Comparison of ENCODE assay signal across 3 cellular contexts in the genomic region with DNA sequence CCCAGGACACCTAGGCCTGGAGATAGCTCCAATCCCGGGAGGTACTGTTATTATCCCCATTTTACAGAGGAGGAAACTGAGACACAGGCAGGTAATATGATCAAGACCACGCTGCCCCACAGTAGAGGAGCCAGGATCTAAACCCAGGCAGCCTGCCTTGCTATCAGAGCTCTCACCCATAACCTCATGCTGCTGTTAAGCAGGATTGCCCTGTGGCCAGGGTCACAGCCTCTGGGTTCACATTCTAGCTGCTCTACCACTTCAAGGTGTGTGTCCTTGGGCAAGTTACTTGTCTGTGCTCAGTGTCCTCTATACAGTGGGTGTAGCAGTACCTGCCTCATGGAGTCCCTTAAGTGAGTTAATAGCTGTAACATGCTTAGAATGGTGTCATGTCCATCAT.
"Had no signal": no experiment of that assay in that cellular context is flagged by ENCODE, and none has a peak within 500 bp of the region (broad histone marks: within the 10 kb centered on the region; RNA-seq: fewer than 3 reads in every experiment).

No MANE protein-coding gene starts in this region.

- ATAC-seq: GM12878 had no signal

- H3K4me3 ChIP-seq: GM12878 had no signal

- DNase-seq: GDM1, GF-D8 had no signal
